In genomic region chr4:120096508-120097297, GRCh38 we compare ENCODE assay signal across 30 cellular contexts.
"Had no signal": no experiment of that assay in that cellular context is flagged by ENCODE, and none has a peak within 500 bp of the region (broad histone marks: within the 10 kb centered on the region; RNA-seq: fewer than 3 reads in every experiment).

No MANE protein-coding gene starts in this region.

- DNase-seq: activated CD4-positive, alpha-beta memory T cell treated with anti-CD3 and anti-CD28 coated beads, Interleukin-2, amount 10 ng/mL, durations not matched to agents 7 days and 5 days; activated CD4-positive, alpha-beta T cell treated with anti-CD3 and anti-CD28 coated beads, Interleukin-2, amount 10 ng/mL, durations not matched to agents 24 days and 14 days; activated effector memory CD4-positive, alpha-beta T cell treated with Interleukin-2 at 50 U/mL for 16 hours; activated naive CD4-positive, alpha-beta T cell treated with anti-CD3 and anti-CD28 coated beads, Interleukin-2, amount 10 ng/mL, durations not matched to agents 7 days and 5 days; activated T-cell treated with anti-CD3 and anti-CD28 coated beads, Interleukin-2, amount 50 U/mL, for 72 hours; body of pancreas; central memory CD4-positive, alpha-beta T cell; dermis blood vessel endothelial cell; effector CD8-positive, alpha-beta T cell; glutamatergic neuron; immature natural killer cell; lower lobe of right lung; mesendoderm; mucosa of descending colon; nephron progenitor cell; occipital lobe; retina; sigmoid colon; stimulated activated CD4-positive, alpha-beta T cell treated with anti-CD3 and anti-CD28 coated beads, Interleukin-15, amount 100 ng/mL, for 24 hours; stomach; T-helper 17 cell; trophoblast cell; uterus had no signal

- H3K27me3 ChIP-seq: body of pancreas, esophagus muscularis mucosa, hepatocyte, sigmoid colon, stomach, suprapubic skin, uterus had no signal

- H3K36me3 ChIP-seq: esophagus muscularis mucosa, lower lobe of right lung, sigmoid colon, stomach, suprapubic skin, uterus had no signal

- H3K4me2 ChIP-seq: hepatocyte, smooth muscle cell had no signal

- ATAC-seq: activated T-cell treated with anti-CD3 and anti-CD28 coated beads, Interleukin-2, amount 50 U/mL, for 72 hours; body of pancreas; left lobe of liver; lower lobe of right lung; mucosa of descending colon; stimulated activated memory B cell treated with anti-CD40 and anti-IgM and Interleukin-4, amounts not matched to agents 10 μg/mL and 1 μg/mL and 100 μg/mL, for 72 hours; T-helper 17 cell had no signal

- H2AFZ ChIP-seq: hepatocyte had no signal

- H3K27ac ChIP-seq: body of pancreas, esophagus muscularis mucosa, hepatocyte, lower lobe of right lung, sigmoid colon, stomach, suprapubic skin, uterus had no signal

- H3K79me2 ChIP-seq: hepatocyte had no signal

- FAIRE-seq: frontal cortex had no signal

- H3K4me3 ChIP-seq: body of pancreas, esophagus muscularis mucosa, hepatocyte, lower lobe of right lung, mucosa of descending colon, sigmoid colon, smooth muscle cell, stomach, suprapubic skin, uterus had no signal

- H3K4me1 ChIP-seq: body of pancreas, lower lobe of right lung, sigmoid colon, stomach, suprapubic skin, uterus had no signal

- H3K9me3 ChIP-seq: body of pancreas, esophagus muscularis mucosa, lower lobe of right lung, mucosa of descending colon, sigmoid colon, stomach, suprapubic skin, uterus had no signal
